ENCODE assay signal across 24 cellular contexts in the genomic region with DNA sequence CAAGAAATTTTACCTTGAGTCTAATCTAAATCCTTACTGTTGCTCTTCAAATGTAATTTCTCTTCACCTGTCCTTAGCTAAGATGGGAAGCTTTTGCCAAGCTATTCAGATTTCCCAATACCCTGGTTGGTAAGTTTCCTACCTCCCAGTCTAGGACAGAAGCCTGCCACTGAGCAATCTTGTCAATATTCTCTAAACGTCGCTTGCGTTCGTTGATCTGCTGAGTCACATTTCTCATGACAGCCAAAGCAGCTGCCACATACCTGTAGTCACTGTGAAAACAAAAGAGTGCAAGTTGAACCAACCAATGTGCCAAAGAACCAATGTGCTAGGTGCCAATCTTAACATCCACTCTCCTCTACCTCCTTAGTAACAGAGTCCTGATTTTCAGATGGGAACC.
"Had no signal": no experiment of that assay in that cellular context is flagged by ENCODE, and none has a peak within 500 bp of the region (broad histone marks: within the 10 kb centered on the region; RNA-seq: fewer than 3 reads in every experiment).

No MANE protein-coding gene starts in this region.

- H3K27me3 ChIP-seq: colonic mucosa, esophagus muscularis mucosa, esophagus squamous epithelium, foreskin keratinocyte, gastrocnemius medialis, gastroesophageal sphincter had no signal

- H3K4me1 ChIP-seq: colonic mucosa, esophagus muscularis mucosa, esophagus squamous epithelium, foreskin keratinocyte, gastrocnemius medialis, gastroesophageal sphincter, heart left ventricle, heart right ventricle had no signal

- ATAC-seq: effector memory CD8-positive, alpha-beta T cell; esophagus mucosa; foreskin keratinocyte; gastrocnemius medialis; gastroesophageal sphincter; heart left ventricle; heart right ventricle had no signal

- H3K27ac ChIP-seq: colonic mucosa, coronary artery, dorsolateral prefrontal cortex, epithelial cell of prostate, esophagus muscularis mucosa, esophagus squamous epithelium, foreskin keratinocyte, gastrocnemius medialis, gastroesophageal sphincter, heart left ventricle, heart right ventricle had no signal

- H3K9me3 Mint-ChIP-seq: dendritic cell treated with granulocyte-macrophage colony-stimulating factor and Interleukin-4, amounts not matched to agents 40 ng/mL and 50 ng/mL, for 4 days; effector memory CD8-positive, alpha-beta T cell had no signal

- H3K9me3 ChIP-seq: colonic mucosa, esophagus muscularis mucosa, esophagus squamous epithelium, gastrocnemius medialis, gastroesophageal sphincter, heart left ventricle, heart right ventricle had no signal

- H3K4me1 Mint-ChIP-seq: endodermal cell had no signal

- H3K36me3 ChIP-seq: colonic mucosa, gastrocnemius medialis had no signal

- H3K4me3 Mint-ChIP-seq: dendritic cell treated with granulocyte-macrophage colony-stimulating factor and Interleukin-4, amounts not matched to agents 40 ng/mL and 50 ng/mL, for 4 days; effector memory CD8-positive, alpha-beta T cell; endodermal cell had no signal

- H3K4me3 ChIP-seq: colonic mucosa, coronary artery, dorsolateral prefrontal cortex, esophagus muscularis mucosa, esophagus squamous epithelium, gastrocnemius medialis, gastroesophageal sphincter, heart left ventricle, heart right ventricle had no signal

- H3K27me3 Mint-ChIP-seq: dendritic cell treated with granulocyte-macrophage colony-stimulating factor and Interleukin-4, amounts not matched to agents 40 ng/mL and 50 ng/mL, for 4 days; effector memory CD8-positive, alpha-beta T cell had no signal

- DNase-seq: colonic mucosa; cortex of kidney; dermis blood vessel endothelial cell; dorsolateral prefrontal cortex; effector CD4-positive, alpha-beta T cell; effector CD8-positive, alpha-beta T cell; effector memory CD4-positive, alpha-beta T cell; effector memory CD8-positive, alpha-beta T cell; endodermal cell; erythroblast; esophagus squamous epithelium; foreskin fibroblast; foreskin keratinocyte; foreskin melanocyte; gastrocnemius medialis; glutamatergic neuron; heart left ventricle; heart right ventricle had no signal

- H3K27ac Mint-ChIP-seq: dendritic cell treated with granulocyte-macrophage colony-stimulating factor and Interleukin-4, amounts not matched to agents 40 ng/mL and 50 ng/mL, for 4 days; effector memory CD8-positive, alpha-beta T cell; endodermal cell had no signal
